In the genomic region with DNA sequence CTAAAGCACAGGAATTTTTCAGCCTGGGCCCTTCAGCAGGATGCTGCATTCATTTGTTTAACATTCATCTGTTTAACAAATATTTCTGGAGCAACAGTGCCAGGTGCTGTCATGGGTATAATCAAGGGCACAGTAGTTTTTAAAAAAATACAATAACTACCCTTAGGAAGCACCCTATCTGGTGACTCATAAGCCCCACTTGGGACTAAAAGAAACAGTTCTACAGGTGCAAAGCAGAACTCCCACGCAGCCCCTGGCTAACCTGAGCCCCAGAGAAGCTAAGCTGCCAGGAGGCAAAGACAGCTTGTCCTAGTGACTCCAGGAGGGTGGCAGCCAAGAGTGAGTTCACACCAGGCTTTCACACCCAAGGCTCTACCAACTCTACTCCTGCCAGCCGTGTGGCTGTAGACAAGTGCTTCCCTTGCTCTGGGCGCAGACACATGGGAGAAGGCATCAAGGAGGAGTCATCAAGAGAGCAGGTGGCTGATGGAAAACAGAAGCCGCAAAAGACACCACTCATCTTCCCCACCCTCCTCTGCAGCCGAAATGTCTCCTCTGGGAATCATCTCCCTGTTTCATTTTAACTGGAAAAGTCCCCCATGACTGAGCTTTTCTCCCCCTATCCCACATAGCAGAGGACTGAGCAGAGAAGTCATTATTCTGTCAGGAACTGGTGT, we compare ENCODE assay signal across 9 cellular contexts. TPM values are rescaled to one million over a fixed set of nuclear protein-coding genes. Genes with fewer than 3 reads are reported as not detected.
DNase-seq lines count a peak whose midpoint lies in the region; ATAC-seq and FAIRE-seq lines count a peak whose summit lies in the region.
"Had no signal": no experiment of that assay in that cellular context is flagged by ENCODE, and none has a peak within 500 bp of the region (broad histone marks: within the 10 kb centered on the region; RNA-seq: fewer than 3 reads in every experiment).

No MANE protein-coding gene starts in this region.

- H2AFZ ChIP-seq in Karpas-422 (ENCODE audit: low read length): no peak overlapping the region

- H3K27me3 ChIP-seq in Karpas-422 (ENCODE audit: low read length) (peaks cover 3% of the 10 kb centered on the region; the same call in 1 of the 2 replicates), muscle layer of duodenum (ENCODE audit: low read depth, low read length) (no peaks in the 10 kb centered on the region)

- peak; percentile 43 to 59 for ATAC-seq in activated T-cell treated with anti-CD3 and anti-CD28 coated beads, Interleukin-2, amount 50 U/mL, for 4 hours
- ATAC-seq in HG02588 (IDR thresholded peaks at IDR 0.05; ENCODE audit: unreplicated experiment): no peak
- no peak for ATAC-seq in HG02678 (IDR thresholded peaks at IDR 0.05; ENCODE audit: unreplicated experiment)

- H3K9me3 Mint-ChIP-seq in activated T-cell treated with anti-CD3 and anti-CD28 coated beads, Interleukin-2, amount 50 U/mL, for 4 hours: no peaks in the 10 kb centered on the region

- H3K9me3 ChIP-seq in Karpas-422 (ENCODE audit: low read length): peaks cover 5% of the 10 kb centered on the region; the same call in 1 of the 2 replicates
- no peaks in the 10 kb centered on the region for H3K9me3 ChIP-seq in muscle layer of duodenum (ENCODE audit: control insufficient read depth in 1 of 2, low read length in 2 of 2)

- FAIRE-seq in frontal cortex (lab: Jason Lieb, UNC): no peak

- H3K79me2 ChIP-seq in Karpas-422 (ENCODE audit: low read length): no peaks in the 10 kb centered on the region

- no peaks in the 10 kb centered on the region for H3K9me2 ChIP-seq in Karpas-422 (replicated peaks; ENCODE audit: insufficient read depth, low read length)

- no peak overlapping the region for H3K9ac ChIP-seq in Karpas-422 (ENCODE audit: low read length)

- peak overlapping the region; percentile 19; the same call in 1 of the 2 replicates for H3K4me3 ChIP-seq in Karpas-422 (ENCODE audit: low read length)
- peak overlapping the region in 1 of 2 donors; percentile 28 for H3K4me3 ChIP-seq in muscle layer of duodenum (ENCODE audit: low read depth in 1 of 2, low read length in 2 of 2)
- H3K4me3 ChIP-seq: smooth muscle cell had no signal

- peaks cover 16% of the 10 kb centered on the region for H3K4me1 Mint-ChIP-seq in activated T-cell treated with anti-CD3 and anti-CD28 coated beads, Interleukin-2, amount 50 U/mL, for 4 hours (ENCODE audit: low read depth)

- H3K27ac ChIP-seq in Karpas-422 (ENCODE audit: low read length) (peak overlapping the region; percentile 89), muscle layer of duodenum (ENCODE audit: low read length) (peak overlapping the region; percentile 58)

- H3K27me3 Mint-ChIP-seq in activated T-cell treated with anti-CD3 and anti-CD28 coated beads, Interleukin-2, amount 50 U/mL, for 4 hours (ENCODE audit: low read depth): peaks cover 10% of the 10 kb centered on the region

- H3K4me2 ChIP-seq in Karpas-422 (ENCODE audit: low read depth, low read length, poor library complexity, severe bottlenecking): peak overlapping the region; percentile 46
- H3K4me2 ChIP-seq: smooth muscle cell had no signal

- H3K36me3 Mint-ChIP-seq in activated T-cell treated with anti-CD3 and anti-CD28 coated beads, Interleukin-2, amount 50 U/mL, for 4 hours (ENCODE audit: insufficient read depth): no peaks in the 10 kb centered on the region

- H3K4me3 Mint-ChIP-seq in activated T-cell treated with anti-CD3 and anti-CD28 coated beads, Interleukin-2, amount 50 U/mL, for 4 hours: no peak overlapping the region

- H3K4me1 ChIP-seq in Karpas-422 (ENCODE audit: low read length) (peaks cover 36% of the 10 kb centered on the region), muscle layer of duodenum (ENCODE audit: control insufficient read depth in 1 of 2, insufficient read depth in 2 of 2, low read length in 2 of 2) (peaks cover 37 to 89% of the 10 kb centered on the region in 2 donors)

- H3K36me3 ChIP-seq in Karpas-422 (ENCODE audit: insufficient read depth, low read length): no peaks in the 10 kb centered on the region
- H3K36me3 ChIP-seq in muscle layer of duodenum (ENCODE audit: control insufficient read depth in 1 of 2, insufficient read depth in 2 of 2, low read length in 2 of 2): peaks cover 0 to 1% of the 10 kb centered on the region in 2 donors

- H4K20me1 ChIP-seq in Karpas-422 (ENCODE audit: insufficient read depth, low read depth, low read length): no peaks in the 10 kb centered on the region

- DNase-seq in DMS153 (lab: John Stamatoyannopoulos, UW) (peak; percentile 76), Karpas-422 (peak; percentile 72), SW 1271 (lab: John Stamatoyannopoulos, UW) (no peak), frontal cortex (ENCODE audit: low spot score in 2 of 2) (no peak)
- no peak for DNase-seq in activated T-cell treated with anti-CD3 and anti-CD28 coated beads, Interleukin-2, amount 50 U/mL, for 4 hours

RNA-seq across cellular contexts. Expression of a gene that starts 14.4 kb away (rescaled TPM):
- 0.71 and 2.6 TPM in 2 replicates for total RNA-seq in Karpas-422 (2014; rRNA removed; shearing (Covaris generic); ENCODE audit: low replicate concordance)
- under 1 TPM; 0.41 to 0.63 (median 0.58) TPM for total RNA-seq in activated T-cell treated with anti-CD3 and anti-CD28 coated beads, Interleukin-2, amount 50 U/mL, for 4 hours
- total RNA-seq in frontal cortex: 6.5 TPM

RNA-seq across cellular contexts. Expression of a gene that starts 47.3 kb away (rescaled TPM):
- 32.6 and 53.4 TPM in 2 replicates for total RNA-seq in Karpas-422 (2014; rRNA removed; shearing (Covaris generic); ENCODE audit: low replicate concordance)
- 10 to 100 TPM; 23.8 to 25.1 (median 24.1) TPM for total RNA-seq in activated T-cell treated with anti-CD3 and anti-CD28 coated beads, Interleukin-2, amount 50 U/mL, for 4 hours
- 59.5 TPM for total RNA-seq in frontal cortex

Comparison
In these comparisons a context has a peak if more than half of its experiments do, and no peak if none do; other contexts are left out.
1. DNase-seq: peak in DMS153 (single experiment) and Karpas-422 (single experiment); none in activated T-cell treated with anti-CD3 and anti-CD28 coated beads, Interleukin-2, amount 50 U/mL, for 4 hours (single experiment), SW 1271 (0 of 2) and frontal cortex (0 of 2).
2. ATAC-seq: peak in activated T-cell treated with anti-CD3 and anti-CD28 coated beads, Interleukin-2, amount 50 U/mL, for 4 hours (2 of 2); none in HG02588 (single experiment) and HG02678 (single experiment).